8 cellular contexts compared by ENCODE assay signal in genomic region chr5:96703985-96704384, GRCh38. TPM values are rescaled to one million over a fixed set of nuclear protein-coding genes. Genes with fewer than 3 reads are reported as not detected.
DNase-seq lines count a peak whose midpoint lies in the region; ATAC-seq and TF ChIP-seq lines count a peak whose summit lies in the region.

No MANE protein-coding gene starts in this region.

- peak overlapping the region; percentile 54 to 93 (median 92) for H3K27ac ChIP-seq in gastroesophageal sphincter

- peaks cover 0 to 9% of the 10 kb centered on the region in 2 donors for H3K36me3 ChIP-seq in gastroesophageal sphincter
- no peaks in the 10 kb centered on the region for H3K36me3 ChIP-seq in skeletal muscle satellite cell (ENCODE audit: insufficient read depth, low read length)

- no peaks in the 10 kb centered on the region for H3K27me3 Mint-ChIP-seq in activated T-helper 17 cell treated with anti-CD3 and anti-CD28 coated beads, Interleukin-2, amount 50 U/mL, for 72 hours

- peak overlapping the region in 1 of 2 donors; percentile 64 for H3K4me3 ChIP-seq in gastroesophageal sphincter
- H3K4me3 ChIP-seq in skeletal muscle satellite cell (ENCODE audit: low read length), result peak overlapping the region; percentile 79

- H3K9me3 ChIP-seq in gastroesophageal sphincter (no peaks in the 10 kb centered on the region), skeletal muscle satellite cell (replicated peaks; ENCODE audit: low read length) (no peaks in the 10 kb centered on the region)

- no peak for TF ChIP-seq POLR2A in gastroesophageal sphincter (IDR thresholded peaks at IDR 0.05)

- TF ChIP-seq EP300 in gastroesophageal sphincter (IDR thresholded peaks at IDR 0.05), result no peak

- H3K4me1 ChIP-seq in gastroesophageal sphincter (peaks cover 5 to 80% (median 9%) of the 10 kb centered on the region in 3 donors), skeletal muscle satellite cell (ENCODE audit: control insufficient read depth, insufficient read depth, low read length) (peaks cover 43% of the 10 kb centered on the region)

- H3K9me3 Mint-ChIP-seq in activated T-helper 17 cell treated with anti-CD3 and anti-CD28 coated beads, Interleukin-2, amount 50 U/mL, for 72 hours, result no peaks in the 10 kb centered on the region

- H3K27ac Mint-ChIP-seq in activated T-helper 17 cell treated with anti-CD3 and anti-CD28 coated beads, Interleukin-2, amount 50 U/mL, for 72 hours, result peak overlapping the region; percentile 99

- H3K27me3 ChIP-seq in gastroesophageal sphincter, result no peaks in the 10 kb centered on the region
- H3K27me3 ChIP-seq in skeletal muscle satellite cell (ENCODE audit: control insufficient read depth, insufficient read depth, low read length), result no peaks in the 10 kb centered on the region

- TF ChIP-seq CTCF in gastroesophageal sphincter (IDR thresholded peaks at IDR 0.05), result no peak

- WGBS in gastroesophageal sphincter (ENCODE audit: low coverage in 1 of 2), 2 donors, result 18% methylated on average over 3 of the region's 3 CpGs

- H3K9ac ChIP-seq in skeletal muscle satellite cell (ENCODE audit: low read depth, low read length), result peak overlapping the region; percentile 94

- H3K4me3 Mint-ChIP-seq in activated T-helper 17 cell treated with anti-CD3 and anti-CD28 coated beads, Interleukin-2, amount 50 U/mL, for 72 hours, result peak overlapping the region; percentile 99

- H3K4me1 Mint-ChIP-seq in activated T-helper 17 cell treated with anti-CD3 and anti-CD28 coated beads, Interleukin-2, amount 50 U/mL, for 72 hours, result peaks cover 45% of the 10 kb centered on the region

- ATAC-seq in activated T-helper 17 cell treated with anti-CD3 and anti-CD28 coated beads, Interleukin-2, amount 50 U/mL, for 72 hours (replicated peaks), result no peak
- ATAC-seq in gastroesophageal sphincter (no peak), GM21423 (IDR thresholded peaks at IDR 0.05; ENCODE audit: unreplicated experiment) (no peak)

- peaks cover 36% of the 10 kb centered on the region for H3K36me3 Mint-ChIP-seq in activated T-helper 17 cell treated with anti-CD3 and anti-CD28 coated beads, Interleukin-2, amount 50 U/mL, for 72 hours (ENCODE audit: low read depth)

- DNase-seq in HCEC 1CT (peak; percentile 16), D341Med (ENCODE audit: low spot score) (no peak)
- DNase-seq in stimulated activated CD4-positive, alpha-beta T cell treated with anti-CD3 and anti-CD28 coated beads, Interleukin-1b, Interleukin-23, amount 100 ng/mL, for 48 hours, result no peak
- no peak for DNase-seq in activated CD8-positive, alpha-beta memory T cell treated with anti-CD3 and anti-CD28 coated beads, Interleukin-2, amount 50 U/mL, for 4 hours

- peak overlapping the region; percentile 96 for H3K4me2 ChIP-seq in skeletal muscle satellite cell (ENCODE audit: low read length)

RNA-seq across cellular contexts. Expression of gene CAST, which starts 41.8 kb away (rescaled TPM):
- 100 to 1,000 TPM; 165 to 229 TPM for total RNA-seq in activated T-helper 17 cell treated with anti-CD3 and anti-CD28 coated beads, Interleukin-2, amount 50 U/mL, for 72 hours
- total RNA-seq in gastroesophageal sphincter, result 100 to 1,000 TPM; 292 to 347 (median 320) TPM
- total RNA-seq in skeletal muscle satellite cell (2012; rRNA removed), result 169 and 215 TPM in 2 replicates
